In the genomic region with DNA sequence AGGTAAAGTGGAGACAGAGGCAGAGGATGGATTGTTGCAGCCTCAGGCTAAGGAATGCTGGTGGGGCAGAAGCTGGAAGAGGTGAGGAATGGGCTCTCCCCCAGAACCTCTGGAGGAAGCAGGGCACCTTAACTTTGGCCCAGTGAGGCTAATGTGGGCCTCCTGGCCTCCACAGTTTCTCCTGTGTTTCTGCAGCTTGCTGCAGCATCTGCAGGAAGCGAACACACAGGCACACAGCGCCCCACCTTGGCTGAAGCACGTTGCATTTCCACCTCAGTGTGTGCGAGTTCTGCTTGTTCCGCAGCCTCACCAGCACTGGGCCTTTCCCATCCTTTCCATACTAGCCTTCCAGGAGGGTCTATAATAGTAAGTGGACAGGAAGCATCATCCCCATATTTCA, we compare ENCODE assay signal across 16 cellular contexts. TPM values are rescaled to one million over a fixed set of nuclear protein-coding genes. Genes with fewer than 3 reads are reported as not detected.
DNase-seq lines count a peak whose midpoint lies in the region; ATAC-seq and TF ChIP-seq lines count a peak whose summit lies in the region.
"Had no signal": no experiment of that assay in that cellular context is flagged by ENCODE, and none has a peak within 500 bp of the region (broad histone marks: within the 10 kb centered on the region; RNA-seq: fewer than 3 reads in every experiment).

No MANE protein-coding gene starts in this region.

- POLR2A ChIA-PET in GM10248 (lab: Yijun Ruan, JAX) (no interaction called here), HCT116 (lab: Charles Lee) (interaction anchor here (0.7 kb wide), 1 partner anchor 19 kb away, joined by 3 read pairs; no protein-coding TSS in a partner anchor), T-cell (lab: Charles Lee) (no interaction called here)

- H3K4me3 ChIP-seq in HCT116 (replicated peaks in 1 of 2; ENCODE audit: low read depth in 1 of 2, low read length in 2 of 2) = no peak overlapping the region
- H3K4me3 ChIP-seq: gastrocnemius medialis had no signal

- ATAC-seq in HCT116 = peak; percentile 67
- ATAC-seq in T-cell (replicated peaks in 1 of 4) = no peak
- ATAC-seq: effector memory CD8-positive, alpha-beta T cell; gastrocnemius medialis; natural killer cell treated with Interleukin-12 subunit alpha and Interleukin-12 subunit beta and Interleukin-15 and Interleukin-18, amount 100 ng/mL, for 72 hours had no signal

- no peak overlapping the region for H3K27ac ChIP-seq in HCT116 (ENCODE audit: low read depth, low read length)
- H3K27ac ChIP-seq: gastrocnemius medialis had no signal

- no peaks in the 10 kb centered on the region for H3K9me3 Mint-ChIP-seq in T-cell
- H3K9me3 Mint-ChIP-seq: effector memory CD8-positive, alpha-beta T cell; IgD-negative memory B cell; natural killer cell treated with Interleukin-12 subunit alpha and Interleukin-12 subunit beta and Interleukin-15 and Interleukin-18, amount 100 ng/mL, for 72 hours had no signal

- no peaks in the 10 kb centered on the region for H3K27me3 ChIP-seq in HCT116 (ENCODE audit: insufficient read depth, low read length)

- no peak overlapping the region for H2AFZ ChIP-seq in HCT116 (ENCODE audit: low read depth, low read length, poor library complexity, severe bottlenecking)

- no peaks in the 10 kb centered on the region for H3K79me2 ChIP-seq in HCT116 (ENCODE audit: insufficient read depth, low read length)

- no peaks in the 10 kb centered on the region for H3K36me3 ChIP-seq in HCT116 (ENCODE audit: control insufficient read depth in 1 of 2, insufficient read depth in 2 of 2, low read length in 2 of 2)
- H3K36me3 ChIP-seq: gastrocnemius medialis had no signal

- no peaks in the 10 kb centered on the region for H3K4me1 ChIP-seq in HCT116 (ENCODE audit: control insufficient read depth in 1 of 2, insufficient read depth in 2 of 2, low read length in 2 of 2)
- H3K4me1 ChIP-seq: gastrocnemius medialis had no signal

- no peak for TF ChIP-seq POLR2A in HCT116 (IDR thresholded peaks at IDR 0.05; ENCODE audit: borderline replicate concordance, extremely low read depth, insufficient read depth, insufficient read length)

- in situ Hi-C loops in KBM-7 (cut with MboI; ENCODE audit: low pct_unique_long_range_greater_than_20kb, low sequenced_read_pairs) = no loop called here

- no peak overlapping the region for H3K4me2 ChIP-seq in HCT116 (ENCODE audit: low read length)

- no peak for DNase-seq in GM10248 (ENCODE audit: extremely low spot score)
- no peak for DNase-seq in HCT116 (ENCODE audit: low read depth, low spot score)
- DNase-seq in RKO (ENCODE audit: low spot score) = peak; percentile 38
- peak; percentile 46 for DNase-seq in iPS-NIHi7 (ENCODE audit: extremely low spot score)
- DNase-seq in activated CD4-positive, alpha-beta T cell treated with anti-CD3 and anti-CD28 coated beads, Interleukin-2, amount 50 U/mL, for 1 hour = no peak
- DNase-seq in activated CD4-positive, alpha-beta T cell treated with anti-CD3 and anti-CD28 coated beads, Interleukin-2, amount 50 U/mL, for 4 hours = no peak
- no peak for DNase-seq in KBM-7
- no peak for DNase-seq in T-cell
- DNase-seq: effector memory CD8-positive, alpha-beta T cell; EL; gastrocnemius medialis; NCI-H1436 treated with DMSO at 0.1 percent for 48 hours; NCI-H524 treated with DMSO at 0.1 percent for 48 hours; retina had no signal

- BruUV-seq in HCT116 (replicated peaks; lab: Mats Ljungman, UMichigan) = no TSS peak

- no peaks in the 10 kb centered on the region for H3K36me3 Mint-ChIP-seq in T-cell
- H3K36me3 Mint-ChIP-seq: natural killer cell treated with Interleukin-12 subunit alpha and Interleukin-12 subunit beta and Interleukin-15 and Interleukin-18, amount 100 ng/mL, for 72 hours had no signal

- RAD21 ChIA-PET in HCT116 (lab: Charles Lee; ENCODE audit: low non-redundant PET in 1 of 2, low total read pairs in 2 of 2, uncharacterized antibody in 2 of 2, unreplicated experiment in 2 of 2) = no interaction called here

- H4K20me1 ChIP-seq in HCT116 (ENCODE audit: insufficient read depth) = no peaks in the 10 kb centered on the region

- no peaks in the 10 kb centered on the region for H3K4me1 Mint-ChIP-seq in T-cell

- no peaks in the 10 kb centered on the region for H3K9me2 ChIP-seq in HCT116 (ENCODE audit: insufficient read depth)

- TF ChIP-seq RAD21 in HCT116 (IDR thresholded peaks at IDR 0.05; ENCODE audit: low read depth) = peak; percentile 55

- H3K4me3 Mint-ChIP-seq in T-cell = no peak overlapping the region
- H3K4me3 Mint-ChIP-seq: effector memory CD8-positive, alpha-beta T cell; IgD-negative memory B cell; natural killer cell treated with Interleukin-12 subunit alpha and Interleukin-12 subunit beta and Interleukin-15 and Interleukin-18, amount 100 ng/mL, for 72 hours had no signal

- CTCF ChIA-PET in GM10248 (lab: Yijun Ruan, JAX) (no interaction called here), HCT116 (lab: Charles Lee) (no interaction called here), T-cell (lab: Charles Lee) (no interaction called here)

- no peak overlapping the region for H3K9ac ChIP-seq in HCT116 (ENCODE audit: low read length)

- no peaks in the 10 kb centered on the region for H3K9me3 ChIP-seq in HCT116 (ENCODE audit: control insufficient read depth in 1 of 2, insufficient read depth in 1 of 2, low read depth in 1 of 2, low read length in 2 of 2)
- H3K9me3 ChIP-seq: gastrocnemius medialis had no signal

- TF ChIP-seq CTCF in GM10248 (IDR thresholded peaks at IDR 0.05; ENCODE audit: control extremely low read depth, extremely low read depth, low read depth, missing control alignments) = peak; percentile 16
- TF ChIP-seq CTCF in HCT116 (IDR thresholded peaks at IDR 0.05 in 2 of 3, conservative IDR thresholded peaks at IDR 0.05 in 1 of 3; ENCODE audit: borderline replicate concordance in 1 of 3, insufficient read depth in 1 of 3, low read depth in 2 of 3, low read length in 2 of 3) = peak in 2 of 3 experiments; percentile 11 to 35; a peak in 2 of 6 replicates

- H3K27ac Mint-ChIP-seq in T-cell = no peak overlapping the region
- H3K27ac Mint-ChIP-seq: IgD-negative memory B cell; natural killer cell treated with Interleukin-12 subunit alpha and Interleukin-12 subunit beta and Interleukin-15 and Interleukin-18, amount 100 ng/mL, for 72 hours had no signal

- intact Hi-C loops in HCT116 (cut with micrococcal nuclease) = no loop called here

- H3K27me3 Mint-ChIP-seq in T-cell = peaks cover 0 to 22% of the 10 kb centered on the region in 2 donors

TF ChIP-seq in HCT116, 20 proteins besides CTCF, POLR2A, EP300 and RAD21:
- TF ChIP-seq, protein P1, sequence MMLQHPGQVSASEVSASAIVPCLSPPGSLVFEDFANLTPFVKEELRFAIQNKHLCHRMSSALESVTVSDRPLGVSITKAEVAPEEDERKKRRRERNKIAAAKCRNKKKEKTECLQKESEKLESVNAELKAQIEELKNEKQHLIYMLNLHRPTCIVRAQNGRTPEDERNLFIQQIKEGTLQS (IDR thresholded peaks at IDR 0.05) = no peak
- no peak for TF ChIP-seq SRF (IDR thresholded peaks at IDR 0.05; ENCODE audit: low read depth)
- no peak for TF ChIP-seq POLR2AphosphoS5 (IDR thresholded peaks at IDR 0.05; ENCODE audit: low read depth, low read length)
- no peak for TF ChIP-seq JUND (IDR thresholded peaks at IDR 0.05)
- TF ChIP-seq ZNF274 (IDR thresholded peaks at IDR 0.05; ENCODE audit: low read depth, low read length) = no peak
- TF ChIP-seq FOSL1 (IDR thresholded peaks at IDR 0.05; ENCODE audit: low read depth) = no peak
- TF ChIP-seq ELF1 (IDR thresholded peaks at IDR 0.05; ENCODE audit: borderline replicate concordance, low read depth) = no peak
- TF ChIP-seq EGR1 (IDR thresholded peaks at IDR 0.05; ENCODE audit: low read depth) = no peak
- TF ChIP-seq, protein P2, sequence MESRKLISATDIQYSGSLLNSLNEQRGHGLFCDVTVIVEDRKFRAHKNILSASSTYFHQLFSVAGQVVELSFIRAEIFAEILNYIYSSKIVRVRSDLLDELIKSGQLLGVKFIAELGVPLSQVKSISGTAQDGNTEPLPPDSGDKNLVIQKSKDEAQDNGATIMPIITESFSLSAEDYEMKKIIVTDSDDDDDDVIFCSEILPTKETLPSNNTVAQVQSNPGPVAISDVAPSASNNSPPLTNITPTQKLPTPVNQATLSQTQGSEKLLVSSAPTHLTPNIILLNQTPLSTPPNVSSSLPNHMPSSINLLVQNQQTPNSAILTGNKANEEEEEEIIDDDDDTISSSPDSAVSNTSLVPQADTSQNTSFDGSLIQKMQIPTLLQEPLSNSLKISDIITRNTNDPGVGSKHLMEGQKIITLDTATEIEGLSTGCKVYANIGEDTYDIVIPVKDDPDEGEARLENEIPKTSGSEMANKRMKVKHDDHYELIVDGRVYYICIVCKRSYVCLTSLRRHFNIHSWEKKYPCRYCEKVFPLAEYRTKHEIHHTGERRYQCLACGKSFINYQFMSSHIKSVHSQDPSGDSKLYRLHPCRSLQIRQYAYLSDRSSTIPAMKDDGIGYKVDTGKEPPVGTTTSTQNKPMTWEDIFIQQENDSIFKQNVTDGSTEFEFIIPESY (IDR thresholded peaks at IDR 0.05; ENCODE audit: extremely low read depth, insufficient replicate concordance, low read length) = no peak
- no peak for TF ChIP-seq CEBPB (IDR thresholded peaks at IDR 0.05; ENCODE audit: low read depth)
- no peak for TF ChIP-seq ZFX (IDR thresholded peaks at IDR 0.05)
- TF ChIP-seq EZH2phosphoT487 (IDR thresholded peaks at IDR 0.05; ENCODE audit: borderline replicate concordance) = no peak
- no peak for TF ChIP-seq TCF7L2 (IDR thresholded peaks at IDR 0.05; ENCODE audit: borderline replicate concordance, extremely low read depth, insufficient read depth, insufficient read length)

RNA-seq across cellular contexts. Expression of a gene that starts 27.2 kb away (rescaled TPM):
- total RNA-seq in HCT116 (2021; ENCODE audit: unreplicated experiment) = 92.6 TPM
- polyA plus RNA-seq in HCT116 (2012) = 159 and 175 TPM in 2 replicates
- 1 to 10 TPM in 2 of 5 donors, under 1 TPM in 1, not detected in 2; 0.92 to 2.1 (median 1.2) TPM for total RNA-seq in T-cell
- total RNA-seq: natural killer cell treated with Interleukin-12 subunit alpha and Interleukin-12 subunit beta and Interleukin-15 and Interleukin-18, amount 100 ng/mL, for 72 hours had no signal
- polyA plus RNA-seq: IgD-negative memory B cell had no signal

Comparison
In these comparisons a context has a peak if more than half of its experiments do, and no peak if none do; other contexts are left out.
1. DNase-seq: peak in RKO (single experiment) and iPS-NIHi7 (single experiment); none in GM10248 (single experiment), HCT116 (single experiment), activated CD4-positive, alpha-beta T cell treated with anti-CD3 and anti-CD28 coated beads, Interleukin-2, amount 50 U/mL, for 1 hour (single experiment), activated CD4-positive, alpha-beta T cell treated with anti-CD3 and anti-CD28 coated beads, Interleukin-2, amount 50 U/mL, for 4 hours (0 of 2), KBM-7 (single experiment) and T-cell (0 of 34).
2. RNA of a gene that starts 27.2 kb away (total RNA-seq): 92.6 TPM in HCT116 (single experiment); 0.92 to 2.1 TPM in T-cell; every median in the first group is over 10 times any median in the second.